ENCODE assay signal across 18 cellular contexts in genomic region chr2:56615750-56616149, GRCh38.
DNase-seq lines count a peak whose midpoint lies in the region; TF ChIP-seq lines count a peak whose summit lies in the region.
"Had no signal": no experiment of that assay in that cellular context is flagged by ENCODE, and none has a peak within 500 bp of the region (broad histone marks: within the 10 kb centered on the region; RNA-seq: fewer than 3 reads in every experiment).

No MANE protein-coding gene starts in this region.

- TF ChIP-seq CTCF in HFFc6 (IDR thresholded peaks at IDR 0.05) (no peak), tibial nerve (IDR thresholded peaks at IDR 0.05) (no peak)

- H3K27me3 ChIP-seq in BLaER1 = no peaks in the 10 kb centered on the region
- H3K27me3 ChIP-seq in neuronal stem cell (ENCODE audit: control insufficient read depth in 3 of 3, insufficient read depth in 3 of 3, low read depth in 1 of 3, low read length in 3 of 3) = no peaks in the 10 kb centered on the region
- H3K27me3 ChIP-seq in tibial nerve = no peaks in the 10 kb centered on the region

- H3K9ac ChIP-seq in BLaER1 (peak overlapping the region; percentile 38; the same call in 1 of the 2 replicates), neuronal stem cell (ENCODE audit: low read depth, low read length, poor library complexity) (no peak overlapping the region)
- H3K9ac ChIP-seq: GM23248 had no signal

- H2BK5ac ChIP-seq in neuronal stem cell (ENCODE audit: low read length) = no peak overlapping the region

- peaks cover 20% of the 10 kb centered on the region for H3K9me3 Mint-ChIP-seq in HFFc6

- no peak overlapping the region for H3K23ac ChIP-seq in neuronal stem cell (ENCODE audit: low read depth, low read length, poor library complexity)

- H4K8ac ChIP-seq in neuronal stem cell (ENCODE audit: low read depth, low read length) = no peak overlapping the region

- no peaks in the 10 kb centered on the region for H3K36me3 ChIP-seq in BLaER1
- H3K36me3 ChIP-seq in neuronal stem cell (replicated peaks in 1 of 2; ENCODE audit: control insufficient read depth in 2 of 2, insufficient read depth in 2 of 2, low read length in 2 of 2) = no peaks in the 10 kb centered on the region
- H3K36me3 ChIP-seq in tibial nerve = no peaks in the 10 kb centered on the region

- H4K20me1 ChIP-seq in BLaER1 = no peaks in the 10 kb centered on the region

- TF ChIP-seq POLR2A in tibial nerve (IDR thresholded peaks at IDR 0.05) = no peak

- no peaks in the 10 kb centered on the region for H3K79me1 ChIP-seq in neuronal stem cell (ENCODE audit: low read depth, low read length)

- no peak overlapping the region for H3K18ac ChIP-seq in neuronal stem cell (ENCODE audit: low read length)

- H3K4me3 Mint-ChIP-seq in HFFc6 = no peak overlapping the region; the same call in 1 of the 2 replicates
- H3K4me3 Mint-ChIP-seq: CD8-positive, alpha-beta T cell had no signal

- H2BK12ac ChIP-seq in neuronal stem cell (ENCODE audit: low read length) = no peak overlapping the region

- H2BK15ac ChIP-seq in neuronal stem cell (ENCODE audit: low read length) = no peak overlapping the region

- peaks cover 16% of the 10 kb centered on the region for H3K4me1 ChIP-seq in BLaER1
- no peaks in the 10 kb centered on the region for H3K4me1 ChIP-seq in neuronal stem cell (ENCODE audit: control insufficient read depth in 2 of 2, insufficient read depth in 1 of 2, low read depth in 1 of 2, low read length in 2 of 2)
- H3K4me1 ChIP-seq in tibial nerve = no peaks in the 10 kb centered on the region
- H3K4me1 ChIP-seq: A549 had no signal

- no peak for TF ChIP-seq EP300 in tibial nerve (IDR thresholded peaks at IDR 0.05)

- H3K27me3 Mint-ChIP-seq in HFFc6 (ENCODE audit: insufficient read depth) = no peaks in the 10 kb centered on the region

- H3K4me3 ChIP-seq in BLaER1 = no peak overlapping the region
- no peak overlapping the region for H3K4me3 ChIP-seq in neuronal stem cell (ENCODE audit: low read length in 2 of 2)
- no peak overlapping the region for H3K4me3 ChIP-seq in tibial nerve
- H3K4me3 ChIP-seq: A549, GM12878, GM23248, K562 had no signal

- peak overlapping the region; percentile 63 for H3K4me2 ChIP-seq in BLaER1
- H3K4me2 ChIP-seq in neuronal stem cell (ENCODE audit: insufficient read depth, low read length, poor library complexity, severe bottlenecking) = no peak overlapping the region
- H3K4me2 ChIP-seq: A549 had no signal

- H3K14ac ChIP-seq in neuronal stem cell (ENCODE audit: low read length) = no peak overlapping the region

- H2BK120ac ChIP-seq in neuronal stem cell (ENCODE audit: low read depth, low read length) = no peak overlapping the region

- H3K36me3 Mint-ChIP-seq in HFFc6 (ENCODE audit: low read depth) = peaks cover 25% of the 10 kb centered on the region
- H3K36me3 Mint-ChIP-seq: CD8-positive, alpha-beta T cell had no signal

- no peak overlapping the region for H4K91ac ChIP-seq in neuronal stem cell (ENCODE audit: low read depth, low read length, poor library complexity)

- no peak overlapping the region for H3K4ac ChIP-seq in neuronal stem cell (ENCODE audit: low read length)

- peaks cover 50% of the 10 kb centered on the region for H3K4me1 Mint-ChIP-seq in HFFc6 (ENCODE audit: low read depth)

- H3K9me3 ChIP-seq in BLaER1 (no peaks in the 10 kb centered on the region), neuronal stem cell (replicated peaks in 1 of 2; ENCODE audit: control insufficient read depth in 2 of 2, insufficient read depth in 1 of 2, low read depth in 1 of 2, low read length in 2 of 2) (no peaks in the 10 kb centered on the region), tibial nerve (peaks cover 0 to 6% (median 0%) of the 10 kb centered on the region in 4 donors)
- H3K9me3 ChIP-seq: A549 had no signal

- no peak overlapping the region for H2AK5ac ChIP-seq in neuronal stem cell (ENCODE audit: low read depth, low read length)

- DNase-seq in HFFc6 (no peak), RPMI7951 (ENCODE audit: low read depth) (peak; percentile 24), retina (peak; percentile 51), amygdala (lab: John Stamatoyannopoulos, UW) (no peak), neuronal stem cell (ENCODE audit: low spot score) (no peak), tibial nerve (ENCODE audit: low spot score in 2 of 2) (no peak)
- DNase-seq: AML-193; Calu3; CD8-positive, alpha-beta T cell; DMS79 treated with DMSO at 0.1 percent for 48 hours; GM23248; HCEC 1CT; IMR-90 had no signal

- WGBS in neuronal stem cell (ENCODE audit: extremely low coverage in 2 of 2, insufficient read length in 2 of 2, insufficient replicate concordance in 1 of 2), 2 donors = no CpG with 5 or more reads among the region's 3 CpGs
- 66 to 68% methylated on average over 3 of the region's 3 CpGs for WGBS in tibial nerve, 2 donors

- H3K27ac ChIP-seq in BLaER1 (peak overlapping the region; percentile 49), neuronal stem cell (replicated peaks; ENCODE audit: low read length) (no peak overlapping the region), tibial nerve (no peak overlapping the region)
- H3K27ac ChIP-seq: 22Rv1, A549, GM23248 had no signal

- H3K27ac Mint-ChIP-seq in HFFc6 = peak overlapping the region; percentile 18; the same call in 1 of the 2 replicates
- H3K27ac Mint-ChIP-seq: CD8-positive, alpha-beta T cell had no signal

- H2AFZ ChIP-seq in neuronal stem cell (ENCODE audit: low read length) = no peak overlapping the region
- H2AFZ ChIP-seq: GM23248 had no signal

Comparison
In these comparisons a context has a peak if more than half of its experiments do, and no peak if none do; other contexts are left out.
1. DNase-seq: peak in RPMI7951 (single experiment) and retina (single experiment); none in HFFc6 (single experiment), amygdala (0 of 56), neuronal stem cell (single experiment) and tibial nerve (0 of 2).